ENCODE assay signal across 8 cellular contexts in the genomic region with DNA sequence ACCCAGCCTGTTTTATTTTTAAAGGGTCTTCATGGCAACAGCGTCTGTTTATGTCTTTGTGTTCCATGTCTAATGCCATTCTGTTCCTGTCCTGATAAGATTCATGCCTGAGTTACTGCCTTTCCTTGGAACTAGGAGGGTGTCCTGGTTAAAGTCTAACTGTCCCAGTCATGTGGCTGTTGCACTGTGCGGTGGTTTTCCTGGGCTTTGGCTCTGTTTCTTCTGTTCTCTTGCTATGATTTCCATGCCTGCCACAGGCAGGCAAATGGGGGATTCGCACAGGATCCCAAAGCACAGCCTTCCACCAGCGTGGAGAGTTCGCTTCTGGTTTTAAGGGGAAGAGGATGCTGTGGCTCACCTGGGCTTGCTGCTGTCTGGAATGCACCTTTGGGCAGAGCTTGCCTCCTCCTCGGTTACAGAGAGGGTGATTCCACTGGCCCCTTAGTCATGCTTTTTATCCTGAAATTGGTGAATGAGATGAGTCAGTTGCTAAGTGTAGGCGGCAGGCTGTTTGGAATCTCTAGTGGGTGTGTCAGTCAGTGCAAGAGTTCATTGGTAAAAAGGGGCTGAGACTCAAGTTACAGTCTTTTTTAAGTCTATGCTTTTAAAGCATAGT.
A peak's percentile ranks its signal among the peaks of the same experiment; 100 is the strongest.
DNase-seq lines count a peak whose midpoint lies in the region; ATAC-seq and TF ChIP-seq lines count a peak whose summit lies in the region.

No MANE protein-coding gene starts in this region.

- peak; percentile 30 for DNase-seq in stimulated activated CD4-positive, alpha-beta T cell treated with anti-CD3 and anti-CD28 coated beads, Interleukin-15, amount 100 ng/mL, for 24 hours
- DNase-seq in stimulated activated CD4-positive, alpha-beta T cell treated with anti-CD3 and anti-CD28 coated beads, Interleukin-4, amount 100 ng/mL, for 1 hour, result no peak
- DNase-seq in activated CD8-positive, alpha-beta T cell treated with anti-CD3 and anti-CD28 coated beads for 36 hours, result peak; percentile 17
- DNase-seq in cardiac muscle cell (ENCODE audit: low read depth in 1 of 2, low spot score in 1 of 2) (peak; percentile 78 to 86), sciatic nerve (ENCODE audit: low spot score) (no peak), NCI-H2196 treated with DMSO at 0.1 percent for 48 hours (lab: John Stamatoyannopoulos, UW; ENCODE audit: unreplicated experiment) (no peak), SKM-1 treated with dmso at 0.1 percent for 144 hours (lab: John Stamatoyannopoulos, UW; ENCODE audit: unreplicated experiment) (no peak)

- no peaks in the 10 kb centered on the region for H3K9me3 ChIP-seq in cardiac muscle cell (ENCODE audit: low read depth)

- H3K4me1 ChIP-seq in cardiac muscle cell (ENCODE audit: low read depth), result peaks cover 17% of the 10 kb centered on the region

- ATAC-seq in activated CD8-positive, alpha-beta T cell treated with anti-CD3 and anti-CD28 coated beads for 36 hours, result peak; percentile 49
- ATAC-seq in sciatic nerve (peak; percentile 85), HG03342 (IDR thresholded peaks at IDR 0.05; ENCODE audit: unreplicated experiment) (no peak)

- no peak overlapping the region for H3K27ac Mint-ChIP-seq in activated CD8-positive, alpha-beta T cell treated with anti-CD3 and anti-CD28 coated beads for 36 hours

- intact Hi-C loops in activated CD8-positive, alpha-beta T cell treated with anti-CD3 and anti-CD28 coated beads for 36 hours (cut with micrococcal nuclease), result no loop called here
- intact Hi-C loops in sciatic nerve (cut with DNase I), result no loop called here

- TF ChIP-seq CTCF in activated CD8-positive, alpha-beta T cell treated with anti-CD3 and anti-CD28 coated beads for 36 hours (IDR thresholded peaks at IDR 0.05), result no peak
- TF ChIP-seq CTCF in cardiac muscle cell (IDR thresholded peaks at IDR 0.05; ENCODE audit: low read depth, low read length), result no peak

- H3K4me1 Mint-ChIP-seq in activated CD8-positive, alpha-beta T cell treated with anti-CD3 and anti-CD28 coated beads for 36 hours (ENCODE audit: low read depth), result peaks cover 10% of the 10 kb centered on the region

- no peak overlapping the region for H3K4me3 Mint-ChIP-seq in activated CD8-positive, alpha-beta T cell treated with anti-CD3 and anti-CD28 coated beads for 36 hours

- peaks cover 3% of the 10 kb centered on the region for H3K36me3 Mint-ChIP-seq in activated CD8-positive, alpha-beta T cell treated with anti-CD3 and anti-CD28 coated beads for 36 hours (ENCODE audit: low read depth)

- peak overlapping the region; percentile 84 for H3K27ac ChIP-seq in cardiac muscle cell

- CTCF ChIA-PET in activated CD8-positive, alpha-beta T cell treated with anti-CD3 and anti-CD28 coated beads for 36 hours (lab: Charles Lee), result interaction anchor here (1.7 kb wide), 1 partner anchor 12 kb away, joined by 6 read pairs; no protein-coding TSS in a partner anchor

- H3K27me3 Mint-ChIP-seq in activated CD8-positive, alpha-beta T cell treated with anti-CD3 and anti-CD28 coated beads for 36 hours, result no peaks in the 10 kb centered on the region

- no peak overlapping the region for H3K4me3 ChIP-seq in cardiac muscle cell

- H3K36me3 ChIP-seq in cardiac muscle cell, result no peaks in the 10 kb centered on the region

- H3K27me3 ChIP-seq in cardiac muscle cell, result no peaks in the 10 kb centered on the region

- H3K9me3 Mint-ChIP-seq in activated CD8-positive, alpha-beta T cell treated with anti-CD3 and anti-CD28 coated beads for 36 hours, result no peaks in the 10 kb centered on the region

- POLR2A ChIA-PET in activated CD8-positive, alpha-beta T cell treated with anti-CD3 and anti-CD28 coated beads for 36 hours (lab: Charles Lee), result no interaction called here

Comparison
In these comparisons a context has a peak if more than half of its experiments do, and no peak if none do; other contexts are left out.
1. DNase-seq: peak in stimulated activated CD4-positive, alpha-beta T cell treated with anti-CD3 and anti-CD28 coated beads, Interleukin-15, amount 100 ng/mL, for 24 hours (single experiment), activated CD8-positive, alpha-beta T cell treated with anti-CD3 and anti-CD28 coated beads for 36 hours (single experiment) and cardiac muscle cell (2 of 2); none in stimulated activated CD4-positive, alpha-beta T cell treated with anti-CD3 and anti-CD28 coated beads, Interleukin-4, amount 100 ng/mL, for 1 hour (single experiment), sciatic nerve (single experiment), NCI-H2196 treated with DMSO at 0.1 percent for 48 hours (single experiment) and SKM-1 treated with dmso at 0.1 percent for 144 hours (single experiment).